4 cellular contexts compared by ENCODE assay signal in genomic region chr6:161722394-161722793, GRCh38.
A peak's percentile ranks its signal among the peaks of the same experiment; 100 is the strongest.
TF ChIP-seq lines count a peak whose summit lies in the region.

No MANE protein-coding gene starts in this region.

TF ChIP-seq in HepG2, 621 proteins besides CTCF, POLR2A, EP300 and RAD21:
- TF ChIP-seq MAFK (conservative IDR thresholded peaks at IDR 0.05 in 1 of 2, IDR thresholded peaks at IDR 0.05 in 1 of 2; ENCODE audit: low read length in 2 of 2): peak; percentile 81 to 90
- TF ChIP-seq KLF15 (CRISPR knock-in tag; IDR thresholded peaks at IDR 0.05; ENCODE audit: borderline replicate concordance): no peak
- peak; percentile 86 for TF ChIP-seq MAFF (IDR thresholded peaks at IDR 0.05; ENCODE audit: low read depth, low read length)

TF ChIP-seq in A549, 52 proteins besides CTCF, POLR2A, EP300 and RAD21:
- TF ChIP-seq JUN (IDR thresholded peaks at IDR 0.05) (no peak), MAFK (IDR thresholded peaks at IDR 0.05; ENCODE audit: partially characterized antibody) (peak; percentile 60)

TF ChIP-seq in IMR-90, 13 proteins besides CTCF, POLR2A, EP300 and RAD21:
- TF ChIP-seq CHD1 (IDR thresholded peaks at IDR 0.05; ENCODE audit: low read depth, low read length): no peak
- TF ChIP-seq MAFK (IDR thresholded peaks at IDR 0.05; ENCODE audit: low read depth, low read length): peak; percentile 61

TF ChIP-seq in K562, 482 proteins besides CTCF, POLR2A, EP300 and RAD21:
- TF ChIP-seq POU5F1 (IDR thresholded peaks at IDR 0.05; ENCODE audit: borderline replicate concordance, low read depth, low read length, partially characterized antibody) (no peak), C11orf30 (IDR thresholded peaks at IDR 0.05; ENCODE audit: low read depth) (peak; percentile 60), MAFK (IDR thresholded peaks at IDR 0.05; ENCODE audit: low read length) (peak; percentile 41; the same call in 1 of the 2 replicates), PKNOX1 (IDR thresholded peaks at IDR 0.05) (no peak), MAFG (tag; conservative IDR thresholded peaks at IDR 0.05) (peak; percentile 48; the same call in 1 of the 2 replicates), ZNF316 (IDR thresholded peaks at IDR 0.05) (peak; percentile 70), MAFF (IDR thresholded peaks at IDR 0.05; ENCODE audit: low read length) (peak; percentile 57)
